In the genomic region with DNA sequence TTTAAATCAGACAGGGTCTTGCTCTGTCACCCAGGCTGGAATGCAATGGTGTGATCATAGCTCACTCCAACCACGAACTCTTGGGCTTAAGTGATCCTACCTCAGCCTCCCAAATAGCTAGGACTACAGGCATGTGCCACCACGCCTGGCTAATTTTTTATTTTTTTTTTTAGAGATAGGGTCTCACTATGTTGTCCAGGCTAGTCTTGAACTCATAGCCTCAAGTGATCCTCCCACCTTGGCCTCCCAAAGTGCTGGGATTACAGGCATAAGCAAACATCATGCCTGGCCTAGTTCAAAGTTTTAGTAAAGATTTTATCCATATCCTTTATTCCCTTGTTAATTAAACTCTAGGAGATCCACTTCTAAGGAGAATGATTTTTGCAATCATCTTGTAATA, we compare ENCODE assay signal across 2 cellular contexts.
TF ChIP-seq lines count a peak whose summit lies in the region.

No MANE protein-coding gene starts in this region.

TF ChIP-seq in K562, 482 proteins besides CTCF, POLR2A, EP300 and RAD21:
- peak; percentile 63; the same call in 1 of the 2 replicates for TF ChIP-seq ZNF121 (CRISPR knock-in tag; conservative IDR thresholded peaks at IDR 0.05)

TF ChIP-seq in HepG2, 621 proteins besides CTCF, POLR2A, EP300 and RAD21:
- peak; percentile 55; the same call in 1 of the 2 replicates for TF ChIP-seq ZNF121 (CRISPR knock-in tag; IDR thresholded peaks at IDR 0.05)
